Comparison of ENCODE assay signal across 21 cellular contexts in the genomic region with DNA sequence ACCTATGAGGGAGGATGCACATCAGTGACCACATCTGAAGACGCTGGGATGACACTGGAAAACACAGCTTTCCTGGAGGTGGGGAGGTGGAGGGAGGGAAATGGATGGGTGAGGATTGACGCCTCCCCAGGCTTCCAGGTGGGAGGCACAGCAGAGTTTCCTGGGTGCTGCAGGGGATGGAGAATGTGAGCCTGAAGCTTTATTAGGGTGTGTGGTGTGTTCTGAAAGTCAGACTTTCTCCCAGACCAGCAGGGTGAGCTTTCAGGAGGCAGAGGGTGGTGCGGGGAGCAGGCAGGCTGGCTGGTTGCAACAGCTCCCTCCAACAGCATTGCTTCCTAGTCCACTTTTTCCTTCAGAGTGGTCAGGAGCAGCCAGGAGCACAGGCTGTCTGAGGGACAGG.
A peak's percentile ranks its signal among the peaks of the same experiment; 100 is the strongest.
DNase-seq lines count a peak whose midpoint lies in the region; FAIRE-seq and TF ChIP-seq lines count a peak whose summit lies in the region.
"Had no signal": no experiment of that assay in that cellular context is flagged by ENCODE, and none has a peak within 500 bp of the region (broad histone marks: within the 10 kb centered on the region; RNA-seq: fewer than 3 reads in every experiment).

No MANE protein-coding gene starts in this region.

- H3K4me3 ChIP-seq in HEK293 (ENCODE audit: low read depth, low read length) = no peak overlapping the region
- no peak overlapping the region for H3K4me3 ChIP-seq in bronchial epithelial cell (ENCODE audit: low read depth, low read length)
- no peak overlapping the region for H3K4me3 ChIP-seq in osteoblast (ENCODE audit: insufficient read depth, low read length)
- H3K4me3 ChIP-seq: GM23338 had no signal

- H3K27ac Mint-ChIP-seq in nephron (peak overlapping the region; percentile 76 to 84 (median 77)), immature natural killer cell (no peak overlapping the region)
- H3K27ac Mint-ChIP-seq in activated T-helper 2 cell treated with anti-CD3 and anti-CD28 coated beads, Interferon-gamma antibody, Interleukin-2, Interleukin-4, amounts not matched to agents 10 μg/mL and 5 μg/mL and 100 μg/mL, durations not matched to agents 14 hours and 24 hours and 36 hours = no peak overlapping the region
- H3K27ac Mint-ChIP-seq: B cell; CD4-positive, CD25-positive, alpha-beta regulatory T cell; GM23338; HFFc6 had no signal

- no peak overlapping the region for H3K4me2 ChIP-seq in osteoblast (ENCODE audit: insufficient read depth, low read length)
- H3K4me2 ChIP-seq: GM23338 had no signal

- no peak overlapping the region for H3K27ac ChIP-seq in HEK293 (ENCODE audit: extremely low read depth, low read depth, low read length)
- no peak overlapping the region for H3K27ac ChIP-seq in osteoblast (ENCODE audit: low read depth, low read length)

- H3K4me1 Mint-ChIP-seq in nephron (peaks cover 56% of the 10 kb centered on the region), immature natural killer cell (no peaks in the 10 kb centered on the region)
- H3K4me1 Mint-ChIP-seq in activated T-helper 2 cell treated with anti-CD3 and anti-CD28 coated beads, Interferon-gamma antibody, Interleukin-2, Interleukin-4, amounts not matched to agents 10 μg/mL and 5 μg/mL and 100 μg/mL, durations not matched to agents 14 hours and 24 hours and 36 hours (ENCODE audit: low read depth) = no peaks in the 10 kb centered on the region
- H3K4me1 Mint-ChIP-seq: B cell; CD4-positive, CD25-positive, alpha-beta regulatory T cell; IgD-negative memory B cell had no signal

- peaks cover 11% of the 10 kb centered on the region for H3K27me3 Mint-ChIP-seq in nephron (ENCODE audit: low read depth)
- peaks cover 0 to 9% (median under 1%) of the 10 kb centered on the region in 3 donors for H3K27me3 Mint-ChIP-seq in immature natural killer cell (ENCODE audit: low read depth in 3 of 3)
- no peaks in the 10 kb centered on the region for H3K27me3 Mint-ChIP-seq in activated T-helper 2 cell treated with anti-CD3 and anti-CD28 coated beads, Interferon-gamma antibody, Interleukin-2, Interleukin-4, amounts not matched to agents 10 μg/mL and 5 μg/mL and 100 μg/mL, durations not matched to agents 14 hours and 24 hours and 36 hours (ENCODE audit: low read depth)
- H3K27me3 Mint-ChIP-seq: B cell; CD4-positive, CD25-positive, alpha-beta regulatory T cell had no signal

- H3K9me3 Mint-ChIP-seq in nephron (no peaks in the 10 kb centered on the region), immature natural killer cell (no peaks in the 10 kb centered on the region)
- H3K9me3 Mint-ChIP-seq in activated T-helper 2 cell treated with anti-CD3 and anti-CD28 coated beads, Interferon-gamma antibody, Interleukin-2, Interleukin-4, amounts not matched to agents 10 μg/mL and 5 μg/mL and 100 μg/mL, durations not matched to agents 14 hours and 24 hours and 36 hours = no peaks in the 10 kb centered on the region
- H3K9me3 Mint-ChIP-seq: GM23338, HFFc6 had no signal

- intact Hi-C loops in activated T-helper 2 cell treated with anti-CD3 and anti-CD28 coated beads, Interferon-gamma antibody, Interleukin-2, Interleukin-4, amounts not matched to agents 10 μg/mL and 5 μg/mL and 100 μg/mL, durations not matched to agents 14 hours and 24 hours and 36 hours (cut with micrococcal nuclease) = no loop called here

- H3K36me3 Mint-ChIP-seq in nephron (ENCODE audit: low read depth) = no peaks in the 10 kb centered on the region
- H3K36me3 Mint-ChIP-seq in immature natural killer cell = no peaks in the 10 kb centered on the region
- no peaks in the 10 kb centered on the region for H3K36me3 Mint-ChIP-seq in activated T-helper 2 cell treated with anti-CD3 and anti-CD28 coated beads, Interferon-gamma antibody, Interleukin-2, Interleukin-4, amounts not matched to agents 10 μg/mL and 5 μg/mL and 100 μg/mL, durations not matched to agents 14 hours and 24 hours and 36 hours (ENCODE audit: low read depth)
- H3K36me3 Mint-ChIP-seq: CD4-positive, CD25-positive, alpha-beta regulatory T cell had no signal

- peaks cover 2% of the 10 kb centered on the region for H3K27me3 ChIP-seq in bronchial epithelial cell (ENCODE audit: control insufficient read depth, insufficient read depth, low read length)
- no peaks in the 10 kb centered on the region for H3K27me3 ChIP-seq in osteoblast (ENCODE audit: insufficient read depth, low read length)

- DNase-seq in bronchial epithelial cell (ENCODE audit: low read depth) (no peak), osteoblast (ENCODE audit: insufficient read length, low spot score, missing footprints) (peak; percentile 69), glomerular visceral epithelial cell (ENCODE audit: extremely low spot score) (no peak), immature natural killer cell (no peak)
- DNase-seq in activated CD4-positive, CD25-positive, alpha-beta regulatory T cell treated with anti-CD3 and anti-CD28 coated beads, Interleukin-2, amount 50 U/mL, for 72 hours = no peak
- no peak for DNase-seq in activated T-helper 2 cell treated with anti-CD3 and anti-CD28 coated beads, Interferon-gamma antibody, Interleukin-2, Interleukin-4, amounts not matched to agents 10 μg/mL and 5 μg/mL and 100 μg/mL, durations not matched to agents 14 hours and 24 hours and 36 hours (ENCODE audit: low spot score)
- DNase-seq: C1 segment of cervical spinal cord; Caco-2; CD4-positive, CD25-positive, alpha-beta regulatory T cell; HCEC 1CT; HFFc6 had no signal

- no peaks in the 10 kb centered on the region for H3K9me3 ChIP-seq in HEK293 (ENCODE audit: control insufficient read depth, insufficient read depth, low read depth, low read length)
- no peaks in the 10 kb centered on the region for H3K9me3 ChIP-seq in osteoblast (ENCODE audit: low read depth, low read length)
- H3K9me3 ChIP-seq: Caco-2 had no signal

- CTCF ChIA-PET in HEK293 (lab: Yijun Ruan, JAX) = interaction anchor here (0.6 kb wide), 1 partner anchor 44 kb away, joined by 4 read pairs; no protein-coding TSS in a partner anchor

- POLR2A ChIA-PET in HEK293 (lab: Yijun Ruan, JAX) = interaction anchor here (0.5 kb wide), 1 partner anchor 9 kb away, joined by 3 read pairs; no protein-coding TSS in a partner anchor

- no peaks in the 10 kb centered on the region for H4K20me1 ChIP-seq in osteoblast (ENCODE audit: insufficient read depth, low read length)

- H3K36me3 ChIP-seq in HEK293 (ENCODE audit: control insufficient read depth in 2 of 2, insufficient read depth in 1 of 2, low read length in 2 of 2) = no peaks in the 10 kb centered on the region
- H3K36me3 ChIP-seq in bronchial epithelial cell (ENCODE audit: control insufficient read depth, insufficient read depth, low read length) = no peaks in the 10 kb centered on the region
- no peaks in the 10 kb centered on the region for H3K36me3 ChIP-seq in osteoblast (ENCODE audit: insufficient read depth, low read length)

- H3K4me1 ChIP-seq in HEK293 (ENCODE audit: control insufficient read depth, insufficient read depth, low read length) = peaks cover 7% of the 10 kb centered on the region
- H3K4me1 ChIP-seq in osteoblast (ENCODE audit: insufficient read depth, low read length) = peaks cover 9% of the 10 kb centered on the region
- H3K4me1 ChIP-seq: Caco-2 had no signal

- peak; percentile 23 for FAIRE-seq in bronchial epithelial cell (lab: Jason Lieb, UNC)
- FAIRE-seq: D721Med, G401.6, GM12891, H54, HepG2 had no signal

- H2AFZ ChIP-seq in osteoblast (ENCODE audit: low read length) = no peak overlapping the region
- H2AFZ ChIP-seq: GM23338 had no signal

- TF ChIP-seq CTCF in HEK293 (tag by site-specific recombination; IDR thresholded peaks at IDR 0.05) (no peak), bronchial epithelial cell (IDR thresholded peaks at IDR 0.05; ENCODE audit: insufficient read depth, low read length, severe bottlenecking) (no peak), nephron (IDR thresholded peaks at IDR 0.05; ENCODE audit: unreplicated experiment in 3 of 3) (no peak), osteoblast (IDR thresholded peaks at IDR 0.05; ENCODE audit: extremely low read depth, low read depth, low read length) (no peak)

- no peak overlapping the region for H3K4me3 Mint-ChIP-seq in nephron
- H3K4me3 Mint-ChIP-seq in immature natural killer cell = no peak overlapping the region
- no peak overlapping the region for H3K4me3 Mint-ChIP-seq in activated T-helper 2 cell treated with anti-CD3 and anti-CD28 coated beads, Interferon-gamma antibody, Interleukin-2, Interleukin-4, amounts not matched to agents 10 μg/mL and 5 μg/mL and 100 μg/mL, durations not matched to agents 14 hours and 24 hours and 36 hours (ENCODE audit: low read depth)
- H3K4me3 Mint-ChIP-seq: B cell; CD4-positive, CD25-positive, alpha-beta regulatory T cell; GM23338; HFFc6; IgD-negative memory B cell had no signal

- H3K79me2 ChIP-seq in osteoblast (ENCODE audit: insufficient read depth, low read length) = no peaks in the 10 kb centered on the region

TF ChIP-seq in HEK293, 187 proteins besides CTCF, POLR2A, EP300 and RAD21:
- TF ChIP-seq ZNF169 (tag by site-specific recombination; IDR thresholded peaks at IDR 0.05) = no peak
- no peak for TF ChIP-seq MZF1 (tag by site-specific recombination; IDR thresholded peaks at IDR 0.05; ENCODE audit: borderline replicate concordance)
- TF ChIP-seq ZNF341 (tag by site-specific recombination; IDR thresholded peaks at IDR 0.05; ENCODE audit: low read depth) = 0 out of 2 replicates have a peak, but pooled peaks have one; percentile 13
- TF ChIP-seq ZNF561 (tag by site-specific recombination; IDR thresholded peaks at IDR 0.05; ENCODE audit: borderline replicate concordance) = no peak

Comparison
In these comparisons a context has a peak if more than half of its experiments do, and no peak if none do; other contexts are left out.
1. H3K27ac Mint-ChIP-seq: peak in nephron (3 of 3); none in immature natural killer cell (0 of 6) and activated T-helper 2 cell treated with anti-CD3 and anti-CD28 coated beads, Interferon-gamma antibody, Interleukin-2, Interleukin-4, amounts not matched to agents 10 μg/mL and 5 μg/mL and 100 μg/mL, durations not matched to agents 14 hours and 24 hours and 36 hours (single experiment).